8 cellular contexts compared by ENCODE assay signal in genomic region chr20:43941476-43942212, GRCh38. TPM values are rescaled to one million over a fixed set of nuclear protein-coding genes. Genes with fewer than 3 reads are reported as not detected.
DNase-seq lines count a peak whose midpoint lies in the region; ATAC-seq and TF ChIP-seq lines count a peak whose summit lies in the region.

No MANE protein-coding gene starts in this region.

- H3K36me3 ChIP-seq in body of pancreas (replicated peaks in 1 of 2; ENCODE audit: insufficient read depth in 1 of 2, low read depth in 2 of 2) = no peaks in the 10 kb centered on the region
- H3K36me3 ChIP-seq in MG63 = no peaks in the 10 kb centered on the region

- peak; percentile 45 for DNase-seq in NAMALWA (ENCODE audit: low spot score)
- DNase-seq in body of pancreas = peak in 1 of 4 donors; percentile 17
- no peak for DNase-seq in natural killer cell treated with Interleukin-12 subunit alpha and Interleukin-12 subunit beta and Interleukin-15 and Interleukin-18, amount 100 ng/mL, for 72 hours (ENCODE audit: low spot score)
- no peak for DNase-seq in MG63
- no peak for DNase-seq in activated CD4-positive, alpha-beta T cell treated with anti-CD3 and anti-CD28 coated beads, Interleukin-2, amount 50 U/mL, for 48 hours
- no peak for DNase-seq in cortex of kidney (lab: John Stamatoyannopoulos, UW)

- peaks cover 43 to 66% of the 10 kb centered on the region in 2 donors for H3K4me1 Mint-ChIP-seq in natural killer cell treated with Interleukin-12 subunit alpha and Interleukin-12 subunit beta and Interleukin-15 and Interleukin-18, amount 100 ng/mL, for 72 hours (ENCODE audit: low read depth in 2 of 2)

- no peaks in the 10 kb centered on the region for H3K36me3 Mint-ChIP-seq in natural killer cell treated with Interleukin-12 subunit alpha and Interleukin-12 subunit beta and Interleukin-15 and Interleukin-18, amount 100 ng/mL, for 72 hours

- peak overlapping the region; percentile 64 for H3K4me3 Mint-ChIP-seq in natural killer cell treated with Interleukin-12 subunit alpha and Interleukin-12 subunit beta and Interleukin-15 and Interleukin-18, amount 100 ng/mL, for 72 hours

- peak overlapping the region; percentile 48 to 85 for H3K27ac Mint-ChIP-seq in natural killer cell treated with Interleukin-12 subunit alpha and Interleukin-12 subunit beta and Interleukin-15 and Interleukin-18, amount 100 ng/mL, for 72 hours

- intact Hi-C loops in body of pancreas (cut with DNase I) = no loop called here

- no peak for TF ChIP-seq POLR2A in body of pancreas (IDR thresholded peaks at IDR 0.05)

- peak overlapping the region in 1 of 4 donors; percentile 43 for H3K27ac ChIP-seq in body of pancreas

- peaks cover 15% of the 10 kb centered on the region for H3K4me1 ChIP-seq in body of pancreas

- no peaks in the 10 kb centered on the region for H3K9me3 ChIP-seq in body of pancreas
- H3K9me3 ChIP-seq in MG63 = no peaks in the 10 kb centered on the region

- H3K27me3 ChIP-seq in body of pancreas = no peaks in the 10 kb centered on the region
- no peaks in the 10 kb centered on the region for H3K27me3 ChIP-seq in MG63

- H3K9me3 Mint-ChIP-seq in natural killer cell treated with Interleukin-12 subunit alpha and Interleukin-12 subunit beta and Interleukin-15 and Interleukin-18, amount 100 ng/mL, for 72 hours = no peaks in the 10 kb centered on the region

- 36 to 43% methylated on average over 10 of the region's 10 CpGs for WGBS in body of pancreas, 2 donors

- peaks cover 44 to 56% of the 10 kb centered on the region in 2 donors for H3K27me3 Mint-ChIP-seq in natural killer cell treated with Interleukin-12 subunit alpha and Interleukin-12 subunit beta and Interleukin-15 and Interleukin-18, amount 100 ng/mL, for 72 hours

- ATAC-seq in GM19351 (IDR thresholded peaks at IDR 0.05; ENCODE audit: unreplicated experiment) = peak; percentile 61
- peak; percentile 15 for ATAC-seq in body of pancreas
- peak; percentile 37 to 58 for ATAC-seq in natural killer cell treated with Interleukin-12 subunit alpha and Interleukin-12 subunit beta and Interleukin-15 and Interleukin-18, amount 100 ng/mL, for 72 hours
- ATAC-seq in HG02759 (IDR thresholded peaks at IDR 0.05; ENCODE audit: unreplicated experiment) = no peak

- H3K4me3 ChIP-seq in body of pancreas (no peak overlapping the region), MG63 (no peak overlapping the region)

- no peak for TF ChIP-seq CTCF in body of pancreas (IDR thresholded peaks at IDR 0.05)

RNA-seq across cellular contexts. Expression of gene TOX2, which starts 27.0 kb away (rescaled TPM):
- 1 to 10 TPM; 1.8 to 2.0 TPM for total RNA-seq in body of pancreas
- 1 to 10 TPM; 4.0 to 5.6 TPM for total RNA-seq in natural killer cell treated with Interleukin-12 subunit alpha and Interleukin-12 subunit beta and Interleukin-15 and Interleukin-18, amount 100 ng/mL, for 72 hours
- total RNA-seq in MG63 (2014; rRNA removed; shearing (Covaris generic); ENCODE audit: low replicate concordance) = 0.89 TPM in 1 of 2 replicates, not detected in the other
